In genomic region chr12:123436017-123436964, GRCh38 we compare ENCODE assay signal across 8 cellular contexts. TPM values are rescaled to one million over a fixed set of nuclear protein-coding genes. Genes with fewer than 3 reads are reported as not detected.
DNase-seq lines count a peak whose midpoint lies in the region; ATAC-seq and TF ChIP-seq lines count a peak whose summit lies in the region.

TSS of gene RILPL2 (minus strand) at chr12:123436684. CDS start at chr12:123436420, 264 bp downstream.

- DNase-seq in Daoy (ENCODE audit: low read depth), result peak; percentile 89
- DNase-seq in HuH-7 (ENCODE audit: low spot score), result peak; percentile 68
- peak; percentile 66 for DNase-seq in SK-N-DZ (ENCODE audit: low spot score)
- peak; percentile 95 for DNase-seq in activated naive CD4-positive, alpha-beta T cell treated with anti-CD3 and anti-CD28 coated beads, Interleukin-2, amount 10 ng/mL, durations not matched to agents 7 days and 5 days
- peak; percentile 81 for DNase-seq in glomerular visceral epithelial cell (ENCODE audit: extremely low spot score)
- DNase-seq in omental fat pad (ENCODE audit: low spot score), result peak; percentile 62

- ATAC-seq in GM21526 (IDR thresholded peaks at IDR 0.05; ENCODE audit: low FRiP score, unreplicated experiment) (peak; percentile 65), omental fat pad (ENCODE audit: low FRiP score) (peak; percentile 97)

- no peaks in the 10 kb centered on the region for H3K27me3 Mint-ChIP-seq in activated naive CD4-positive, alpha-beta T cell treated with anti-CD3 and anti-CD28 coated beads, Interleukin-2, amount 10 ng/mL, durations not matched to agents 7 days and 5 days

- peak within 1 kb of the TSS; percentile 36 for H3K27ac ChIP-seq in temporal lobe (ENCODE audit: low read depth, low read length)

- CTCF ChIA-PET in activated naive CD4-positive, alpha-beta T cell treated with anti-CD3 and anti-CD28 coated beads, Interleukin-2, amount 10 ng/mL, durations not matched to agents 7 days and 5 days (lab: Charles Lee), result interaction anchor here (0.9 to 1.2 kb wide), 2 partner anchors 10 to 71 kb away, joined by 3 read pairs; no protein-coding TSS in a partner anchor

- peak within 1 kb of the TSS; percentile 88 for H3K27ac Mint-ChIP-seq in activated naive CD4-positive, alpha-beta T cell treated with anti-CD3 and anti-CD28 coated beads, Interleukin-2, amount 10 ng/mL, durations not matched to agents 7 days and 5 days

- TF ChIP-seq CTCF in omental fat pad (IDR thresholded peaks at IDR 0.05), result no peak

- H3K9me3 Mint-ChIP-seq in activated naive CD4-positive, alpha-beta T cell treated with anti-CD3 and anti-CD28 coated beads, Interleukin-2, amount 10 ng/mL, durations not matched to agents 7 days and 5 days, result no peaks in the 10 kb centered on the region

- peaks cover 53% of the 10 kb centered on the region for H3K4me1 Mint-ChIP-seq in activated naive CD4-positive, alpha-beta T cell treated with anti-CD3 and anti-CD28 coated beads, Interleukin-2, amount 10 ng/mL, durations not matched to agents 7 days and 5 days

- H3K4me3 Mint-ChIP-seq in activated naive CD4-positive, alpha-beta T cell treated with anti-CD3 and anti-CD28 coated beads, Interleukin-2, amount 10 ng/mL, durations not matched to agents 7 days and 5 days, result peak within 1 kb of the TSS; percentile 92

- peaks cover 14% of the 10 kb centered on the region for H3K36me3 Mint-ChIP-seq in activated naive CD4-positive, alpha-beta T cell treated with anti-CD3 and anti-CD28 coated beads, Interleukin-2, amount 10 ng/mL, durations not matched to agents 7 days and 5 days

RNA-seq across cellular contexts. Expression of gene RILPL2, which starts in this region (rescaled TPM):
- total RNA-seq in Daoy (2014; rRNA removed; shearing (Covaris generic)), result 2.3 and 2.7 TPM in 2 replicates
- 1.9 and 2.9 TPM in 2 replicates for polyA plus RNA-seq in SK-N-DZ (2014; cell fraction: cytosol; rRNA removed)
- 0.69 and 1.1 TPM in 2 replicates for polyA plus RNA-seq in SK-N-DZ (2014; cell fraction: nucleus; rRNA removed)
- total RNA-seq in omental fat pad (10 to 100 TPM in 2 of 4 donors, 1 to 10 TPM in 2; 8.9 to 12.7 (median 10.1) TPM), temporal lobe (0.74 TPM)

Comparison
In these comparisons a context has a peak if more than half of its experiments do, and no peak if none do; other contexts are left out.
1. Peak in every context shown above with its lines: DNase-seq, ATAC-seq and H3K27ac ChIP-seq.